Comparison of ENCODE assay signal across 1 cellular context in the genomic region with DNA sequence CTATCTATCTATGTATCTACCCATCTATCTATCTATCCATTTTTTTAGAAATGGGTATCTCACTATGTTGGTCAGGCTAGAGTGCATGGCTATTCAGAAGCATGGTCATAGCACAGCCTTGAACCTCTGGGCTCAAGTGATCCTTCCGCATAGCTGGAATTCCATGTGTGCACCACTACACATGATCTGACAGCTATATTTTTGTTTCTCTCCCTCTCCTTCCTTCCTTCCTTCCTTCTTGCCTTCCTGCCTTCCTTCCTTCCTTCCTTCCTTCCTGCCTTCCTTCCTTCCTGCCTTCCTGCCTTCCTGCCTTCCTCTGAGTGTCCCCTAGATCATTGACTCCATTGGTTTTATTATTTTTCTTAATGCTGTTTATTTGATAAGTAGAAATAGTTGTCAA.
TF ChIP-seq lines count a peak whose summit lies in the region.

No MANE protein-coding gene starts in this region.

TF ChIP-seq in H1, 55 proteins besides CTCF, POLR2A, EP300 and RAD21:
- no peak for TF ChIP-seq CHD2 (IDR thresholded peaks at IDR 0.05; ENCODE audit: low read length)
- no peak for TF ChIP-seq EZH2 (IDR thresholded peaks at IDR 0.05; ENCODE audit: low read depth, low read length, severe bottlenecking)
- no peak for TF ChIP-seq PHF8 (conservative IDR thresholded peaks at IDR 0.05; ENCODE audit: low read depth, low read length)
- TF ChIP-seq CBX5 (IDR thresholded peaks at IDR 0.05; ENCODE audit: low read depth, low read length): no peak
- TF ChIP-seq CHD1 (IDR thresholded peaks at IDR 0.05; ENCODE audit: low read depth, low read length): no peak
- TF ChIP-seq SP4 (IDR thresholded peaks at IDR 0.05; ENCODE audit: low read length): no peak
- TF ChIP-seq EGR1 (IDR thresholded peaks at IDR 0.05; ENCODE audit: borderline replicate concordance, low read depth, low read length): no peak
- TF ChIP-seq GTF2F1 (IDR thresholded peaks at IDR 0.05; ENCODE audit: borderline replicate concordance, low read depth, low read length): no peak
- TF ChIP-seq, protein P1, sequence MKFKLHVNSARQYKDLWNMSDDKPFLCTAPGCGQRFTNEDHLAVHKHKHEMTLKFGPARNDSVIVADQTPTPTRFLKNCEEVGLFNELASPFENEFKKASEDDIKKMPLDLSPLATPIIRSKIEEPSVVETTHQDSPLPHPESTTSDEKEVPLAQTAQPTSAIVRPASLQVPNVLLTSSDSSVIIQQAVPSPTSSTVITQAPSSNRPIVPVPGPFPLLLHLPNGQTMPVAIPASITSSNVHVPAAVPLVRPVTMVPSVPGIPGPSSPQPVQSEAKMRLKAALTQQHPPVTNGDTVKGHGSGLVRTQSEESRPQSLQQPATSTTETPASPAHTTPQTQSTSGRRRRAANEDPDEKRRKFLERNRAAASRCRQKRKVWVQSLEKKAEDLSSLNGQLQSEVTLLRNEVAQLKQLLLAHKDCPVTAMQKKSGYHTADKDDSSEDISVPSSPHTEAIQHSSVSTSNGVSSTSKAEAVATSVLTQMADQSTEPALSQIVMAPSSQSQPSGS (IDR thresholded peaks at IDR 0.05; ENCODE audit: low read length): no peak
- TF ChIP-seq TEAD4 (IDR thresholded peaks at IDR 0.05; ENCODE audit: low read depth, low read length): no peak
- no peak for TF ChIP-seq CBX8 (IDR thresholded peaks at IDR 0.05; ENCODE audit: borderline replicate concordance, low read depth, low read length)
- TF ChIP-seq KDM4A (IDR thresholded peaks at IDR 0.05; ENCODE audit: low read depth, low read length, severe bottlenecking): no peak
TF ChIP-seq in H1: peak in this region for 0.
